In the genomic region with DNA sequence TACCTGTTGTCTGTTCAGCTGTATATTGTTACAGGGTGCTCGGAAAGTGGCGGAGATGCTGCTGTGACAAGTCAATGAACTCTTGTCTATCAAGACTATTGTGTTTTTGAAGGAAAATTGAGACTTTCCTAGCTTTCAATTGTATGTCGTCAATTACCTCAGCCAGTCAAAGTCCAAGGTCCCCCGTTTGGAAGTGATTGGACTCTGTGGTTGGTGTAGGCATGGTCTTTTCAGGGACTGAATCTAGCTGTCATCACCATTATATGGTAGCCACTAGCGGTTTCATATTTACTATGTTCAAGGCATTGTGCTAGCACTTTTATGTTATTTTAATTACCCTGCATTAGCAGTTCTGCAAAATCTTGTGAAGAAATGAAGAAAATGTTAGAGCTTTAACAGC, we compare ENCODE assay signal across 18 cellular contexts. TPM values are rescaled to one million over a fixed set of nuclear protein-coding genes. Genes with fewer than 3 reads are reported as not detected.
A peak's percentile ranks its signal among the peaks of the same experiment; 100 is the strongest.
DNase-seq lines count a peak whose midpoint lies in the region; ATAC-seq and TF ChIP-seq lines count a peak whose summit lies in the region.
"Had no signal": no experiment of that assay in that cellular context is flagged by ENCODE, and none has a peak within 500 bp of the region (broad histone marks: within the 10 kb centered on the region; RNA-seq: fewer than 3 reads in every experiment).

No MANE protein-coding gene starts in this region.

- H3K4me3 ChIP-seq in liver (ENCODE audit: low read depth in 1 of 3, low read length in 3 of 3) (no peak overlapping the region), vagina (no peak overlapping the region)
- H3K4me3 ChIP-seq: Peyer's patch had no signal

- H3K4me3 Mint-ChIP-seq in brain = no peak overlapping the region
- H3K4me3 Mint-ChIP-seq in stimulated activated effector memory CD8-positive, alpha-beta T cell treated with anti-CD3 and anti-CD28 coated beads, Interleukin-12 subunit alpha, Interleukin-12 subunit beta, amount 100 ng/mL, for 72 hours = no peak overlapping the region
- H3K4me3 Mint-ChIP-seq: CD4-positive, CD25-positive, alpha-beta regulatory T cell had no signal

- H3K36me3 ChIP-seq in liver (ENCODE audit: control insufficient read depth in 4 of 4, insufficient read depth in 3 of 4, low read depth in 1 of 4, low read length in 3 of 4) (peaks cover 8 to 81% (median 73%) of the 10 kb centered on the region in 4 donors), vagina (peaks cover 0 to 65% of the 10 kb centered on the region in 2 donors)

- TF ChIP-seq POLR2A in vagina (IDR thresholded peaks at IDR 0.05) = no peak

- no peak overlapping the region for H3K9ac ChIP-seq in liver (ENCODE audit: low read depth in 1 of 2, low read length in 2 of 2)

- H3K4me1 Mint-ChIP-seq in brain = peaks cover 38% of the 10 kb centered on the region
- H3K4me1 Mint-ChIP-seq in stimulated activated effector memory CD8-positive, alpha-beta T cell treated with anti-CD3 and anti-CD28 coated beads, Interleukin-12 subunit alpha, Interleukin-12 subunit beta, amount 100 ng/mL, for 72 hours = peaks cover 11% of the 10 kb centered on the region

- peaks cover 33 to 72% of the 10 kb centered on the region in 2 donors for H3K36me3 Mint-ChIP-seq in activated naive CD4-positive, alpha-beta T cell treated with anti-CD3 and anti-CD28 coated beads, Interleukin-2, amount 50 U/mL, for 72 hours
- peaks cover 89% of the 10 kb centered on the region for H3K36me3 Mint-ChIP-seq in brain
- H3K36me3 Mint-ChIP-seq in stimulated activated effector memory CD8-positive, alpha-beta T cell treated with anti-CD3 and anti-CD28 coated beads, Interleukin-12 subunit alpha, Interleukin-12 subunit beta, amount 100 ng/mL, for 72 hours = no peaks in the 10 kb centered on the region

- WGBS in liver = 80% methylated on average over 5 of the region's 5 CpGs

- TF ChIP-seq CTCF in brain (conservative IDR thresholded peaks at IDR 0.05) (no peak), liver (IDR thresholded peaks at IDR 0.05; ENCODE audit: low read depth, low read length, missing input control) (no peak), vagina (IDR thresholded peaks at IDR 0.05) (no peak)

- H3K27ac Mint-ChIP-seq in activated naive CD4-positive, alpha-beta T cell treated with anti-CD3 and anti-CD28 coated beads, Interleukin-2, amount 50 U/mL, for 72 hours = peak overlapping the region; percentile 70 to 76
- H3K27ac Mint-ChIP-seq in brain = peak overlapping the region in 4 of 5 experiments; percentile 19 to 76 (median 42)
- peak overlapping the region; percentile 52 for H3K27ac Mint-ChIP-seq in stimulated activated effector memory CD8-positive, alpha-beta T cell treated with anti-CD3 and anti-CD28 coated beads, Interleukin-12 subunit alpha, Interleukin-12 subunit beta, amount 100 ng/mL, for 72 hours

- H3K4me1 ChIP-seq in liver (ENCODE audit: control insufficient read depth in 4 of 4, insufficient read depth in 4 of 4, low read length in 3 of 4) (no peaks in the 10 kb centered on the region), vagina (peaks cover 4% of the 10 kb centered on the region)
- H3K4me1 ChIP-seq: Peyer's patch had no signal

- TF ChIP-seq RAD21 in liver (IDR thresholded peaks at IDR 0.05) = no peak

- intact Hi-C loops in vagina (cut with DNase I) = no loop called here

- no peaks in the 10 kb centered on the region for H3K27me3 Mint-ChIP-seq in brain
- H3K27me3 Mint-ChIP-seq: CD4-positive, CD25-positive, alpha-beta regulatory T cell had no signal

- no peak for DNase-seq in activated naive CD4-positive, alpha-beta T cell treated with anti-CD3 and anti-CD28 coated beads, Interleukin-2, amount 50 U/mL, for 72 hours (ENCODE audit: low spot score in 2 of 2)
- no peak for DNase-seq in activated naive CD4-positive, alpha-beta T cell (lab: John Stamatoyannopoulos, UW)
- DNase-seq in stimulated activated effector memory CD8-positive, alpha-beta T cell treated with anti-CD3 and anti-CD28 coated beads, Interleukin-12 subunit alpha, Interleukin-12 subunit beta, amount 100 ng/mL, for 72 hours (ENCODE audit: low spot score in 2 of 2) = no peak
- DNase-seq in vagina (ENCODE audit: extremely low spot score in 2 of 2) (no peak), NCI-H146 treated with DMSO at 0.1 percent for 48 hours (lab: John Stamatoyannopoulos, UW; ENCODE audit: unreplicated experiment) (no peak)
- DNase-seq: CD4-positive, CD25-positive, alpha-beta regulatory T cell; DMS79 treated with DMSO at 0.1 percent for 48 hours; H7; KBM-7; NCI-H1092; NCI-H1694; NCI-H2081; NCI-H2171; NCI-H446; NCI-H526; Peyer's patch had no signal

- H3K27me3 ChIP-seq in liver (ENCODE audit: control insufficient read depth in 4 of 4, insufficient read depth in 4 of 4, low read length in 3 of 4) = no peaks in the 10 kb centered on the region
- no peaks in the 10 kb centered on the region for H3K27me3 ChIP-seq in vagina
- H3K27me3 ChIP-seq: Peyer's patch had no signal

- H3K9me3 ChIP-seq in liver (ENCODE audit: control insufficient read depth in 4 of 4, low read length in 3 of 4) = no peaks in the 10 kb centered on the region
- no peaks in the 10 kb centered on the region for H3K9me3 ChIP-seq in vagina
- H3K9me3 ChIP-seq: Peyer's patch had no signal

- no peaks in the 10 kb centered on the region for H3K9me3 Mint-ChIP-seq in activated naive CD4-positive, alpha-beta T cell treated with anti-CD3 and anti-CD28 coated beads, Interleukin-2, amount 50 U/mL, for 72 hours
- H3K9me3 Mint-ChIP-seq in brain = no peaks in the 10 kb centered on the region
- no peaks in the 10 kb centered on the region for H3K9me3 Mint-ChIP-seq in stimulated activated effector memory CD8-positive, alpha-beta T cell treated with anti-CD3 and anti-CD28 coated beads, Interleukin-12 subunit alpha, Interleukin-12 subunit beta, amount 100 ng/mL, for 72 hours
- H3K9me3 Mint-ChIP-seq: CD4-positive, CD25-positive, alpha-beta regulatory T cell had no signal

- H3K27ac ChIP-seq in liver (ENCODE audit: low read depth in 1 of 2, low read length in 2 of 2) = no peak overlapping the region
- H3K27ac ChIP-seq in vagina = no peak overlapping the region
- H3K27ac ChIP-seq: Peyer's patch had no signal

- ATAC-seq in activated naive CD4-positive, alpha-beta T cell treated with anti-CD3 and anti-CD28 coated beads, Interleukin-2, amount 50 U/mL, for 72 hours = no peak
- no peak for ATAC-seq in stimulated activated effector memory CD8-positive, alpha-beta T cell treated with anti-CD3 and anti-CD28 coated beads, Interleukin-12 subunit alpha, Interleukin-12 subunit beta, amount 100 ng/mL, for 72 hours

TF ChIP-seq in liver, 16 proteins besides CTCF, POLR2A, EP300 and RAD21:
- TF ChIP-seq HNF4A (conservative IDR thresholded peaks at IDR 0.05) (peak; percentile 29 to 46), HNF4G (IDR thresholded peaks at IDR 0.05) (no peak)

RNA-seq across cellular contexts. Expression of gene XRCC5, which starts 54.9 kb away (rescaled TPM):
- 100 to 1,000 TPM; 487 to 501 TPM for total RNA-seq in activated naive CD4-positive, alpha-beta T cell treated with anti-CD3 and anti-CD28 coated beads, Interleukin-2, amount 50 U/mL, for 72 hours
- polyA plus RNA-seq in brain (ENCODE audit: insufficient read depth, low read depth, low replicate concordance) = 271 TPM
- total RNA-seq in liver = 100 to 1,000 TPM; 104 to 140 TPM
- 10 to 100 TPM; 63.7 to 65.4 TPM for polyA plus RNA-seq in liver
- total RNA-seq in vagina = 118 TPM
